In genomic region chr9:5438301-5439162, GRCh38 we compare ENCODE assay signal across 8 cellular contexts. TPM values are rescaled to one million over a fixed set of nuclear protein-coding genes. Genes with fewer than 3 reads are reported as not detected.
A peak's percentile ranks its signal among the peaks of the same experiment; 100 is the strongest.
DNase-seq lines count a peak whose midpoint lies in the region; ATAC-seq and TF ChIP-seq lines count a peak whose summit lies in the region.

No MANE protein-coding gene starts in this region.

- peak in 4 of 5 donors; percentile 35 to 70 (median 53) for DNase-seq in CD8-positive, alpha-beta memory T cell
- DNase-seq in HK-2 (ENCODE audit: unreplicated experiment): peak; percentile 65
- peak; percentile 37 for DNase-seq in activated T-cell treated with anti-CD3 and anti-CD28 coated beads, Interleukin-2, amount 50 U/mL, for 1 hour
- peak; percentile 66 for DNase-seq in fibroblast of villous mesenchyme (ENCODE audit: low read depth)
- no peak for DNase-seq in sigmoid colon
- DNase-seq in islet precursor cell: no peak
- DNase-seq in NCI-H526 treated with DMSO at 0.1 percent for 48 hours (lab: John Stamatoyannopoulos, UW): no peak

- peak overlapping the region; percentile 90 to 97 (median 95) for H3K4me3 Mint-ChIP-seq in CD8-positive, alpha-beta memory T cell

- H3K4me1 ChIP-seq in CD8-positive, alpha-beta memory T cell (ENCODE audit: insufficient read depth, low read length): peaks cover 30% of the 10 kb centered on the region
- peaks cover 0 to 16% (median 15%) of the 10 kb centered on the region in 4 donors for H3K4me1 ChIP-seq in sigmoid colon

- WGBS in sigmoid colon, 2 donors: 54 to 67% methylated on average over 21 of the region's 21 CpGs

- no peak for TF ChIP-seq POLR2A in sigmoid colon (IDR thresholded peaks at IDR 0.05)

- POLR2A ChIA-PET in CD8-positive, alpha-beta memory T cell (lab: Charles Lee): interaction anchor here (0.6 to 3.6 kb wide), 7 partner anchors 11 to 759 kb away, joined by 3 to 33 read pairs (median 4); partner anchors contain the start of genes CD274, CDC37L1 and RIC1

- no peaks in the 10 kb centered on the region for H3K27me3 ChIP-seq in CD8-positive, alpha-beta memory T cell (ENCODE audit: insufficient read depth, low read length, poor library complexity, severe bottlenecking)
- H3K27me3 ChIP-seq in sigmoid colon: no peaks in the 10 kb centered on the region

- H3K9me3 ChIP-seq in CD8-positive, alpha-beta memory T cell (ENCODE audit: low read length): no peaks in the 10 kb centered on the region
- H3K9me3 ChIP-seq in sigmoid colon: no peaks in the 10 kb centered on the region

- peaks cover 3 to 24% (median 4%) of the 10 kb centered on the region in 3 donors for H3K36me3 Mint-ChIP-seq in CD8-positive, alpha-beta memory T cell

- H3K27me3 Mint-ChIP-seq in CD8-positive, alpha-beta memory T cell: no peaks in the 10 kb centered on the region

- no peaks in the 10 kb centered on the region for H3K9me3 Mint-ChIP-seq in CD8-positive, alpha-beta memory T cell

- H3K27ac ChIP-seq in CD8-positive, alpha-beta memory T cell (ENCODE audit: low read depth, low read length): peak overlapping the region; percentile 82
- peak overlapping the region; percentile 84 to 94 (median 92) for H3K27ac ChIP-seq in sigmoid colon

- TF ChIP-seq CTCF in fibroblast of villous mesenchyme (IDR thresholded peaks at IDR 0.05; ENCODE audit: insufficient read depth, low read depth, low read length) (no peak), sigmoid colon (IDR thresholded peaks at IDR 0.05) (no peak)

- H3K4me3 ChIP-seq in CD8-positive, alpha-beta memory T cell (ENCODE audit: low read length): peak overlapping the region; percentile 89
- peak overlapping the region; percentile 64 for H3K4me3 ChIP-seq in fibroblast of villous mesenchyme (ENCODE audit: low read depth, low read length)
- H3K4me3 ChIP-seq in sigmoid colon: peak overlapping the region in 3 of 4 donors; percentile 49 to 71 (median 70)

- CTCF ChIA-PET in CD8-positive, alpha-beta memory T cell (lab: Charles Lee): interaction anchor here (0.8 to 5.4 kb wide), 7 partner anchors 9 to 253 kb away, joined by 3 to 33 read pairs (median 4); partner anchors contain the start of genes CD274 and INSL6

- peak; percentile 58 for ATAC-seq in GM21367 (IDR thresholded peaks at IDR 0.05; ENCODE audit: unreplicated experiment)

- no peak for TF ChIP-seq EP300 in sigmoid colon (IDR thresholded peaks at IDR 0.05)

- intact Hi-C loops in sigmoid colon (cut with DNase I): loop anchor here (5.0 to 10.0 kb wide), 6 partner anchors 451 to 1914 kb away; partner anchors contain the start of genes AK3, JAK2, RCL1 and RFX3

- H3K4me1 Mint-ChIP-seq in CD8-positive, alpha-beta memory T cell: peaks cover 29 to 44% (median 37%) of the 10 kb centered on the region in 3 donors

- H3K36me3 ChIP-seq in CD8-positive, alpha-beta memory T cell (ENCODE audit: insufficient read depth, low read length): peaks cover 6% of the 10 kb centered on the region
- peaks cover 0 to 13% (median 3%) of the 10 kb centered on the region in 4 donors for H3K36me3 ChIP-seq in sigmoid colon

- H3K27ac Mint-ChIP-seq in CD8-positive, alpha-beta memory T cell: peak overlapping the region; percentile 97 to 100 (median 99)

RNA-seq across cellular contexts. Expression of gene PLGRKT, which starts 0.8 kb away (rescaled TPM):
- total RNA-seq in CD8-positive, alpha-beta memory T cell: 10 to 100 TPM; 34.3 to 36.1 TPM
- 48.6 TPM for polyA plus RNA-seq in CD8-positive, alpha-beta memory T cell
- total RNA-seq in fibroblast of villous mesenchyme (17.7 and 20.3 TPM in 2 replicates), sigmoid colon (10 to 100 TPM; 14.1 to 25.0 (median 19.7) TPM)
- polyA plus RNA-seq in sigmoid colon: 10 to 100 TPM; 47.6 to 94.6 (median 81.7) TPM

RNA-seq across cellular contexts. Expression of gene CD274, which starts 11.8 kb away (rescaled TPM):
- 10 to 100 TPM; 13.2 to 17.6 TPM for total RNA-seq in CD8-positive, alpha-beta memory T cell
- 6.1 TPM for polyA plus RNA-seq in CD8-positive, alpha-beta memory T cell
- total RNA-seq in fibroblast of villous mesenchyme: 10.3 and 12.1 TPM in 2 replicates
- 1 to 10 TPM in 3 of 4 donors, under 1 TPM in 1; 0.68 to 8.9 (median 1.3) TPM for total RNA-seq in sigmoid colon
- 1 to 10 TPM; 1.4 to 4.3 (median 4.2) TPM for polyA plus RNA-seq in sigmoid colon

Comparison
In these comparisons a context has a peak if more than half of its experiments do, and no peak if none do; other contexts are left out.
1. DNase-seq: peak in CD8-positive, alpha-beta memory T cell (4 of 5), HK-2 (single experiment), activated T-cell treated with anti-CD3 and anti-CD28 coated beads, Interleukin-2, amount 50 U/mL, for 1 hour (single experiment) and fibroblast of villous mesenchyme (single experiment); none in sigmoid colon (single experiment), islet precursor cell (single experiment) and NCI-H526 treated with DMSO at 0.1 percent for 48 hours (single experiment).
2. Peak in every context shown above with its lines, with median percentiles within 50 percentile points of each other: H3K4me3 ChIP-seq.